ENCODE assay signal across 14 cellular contexts in the genomic region with DNA sequence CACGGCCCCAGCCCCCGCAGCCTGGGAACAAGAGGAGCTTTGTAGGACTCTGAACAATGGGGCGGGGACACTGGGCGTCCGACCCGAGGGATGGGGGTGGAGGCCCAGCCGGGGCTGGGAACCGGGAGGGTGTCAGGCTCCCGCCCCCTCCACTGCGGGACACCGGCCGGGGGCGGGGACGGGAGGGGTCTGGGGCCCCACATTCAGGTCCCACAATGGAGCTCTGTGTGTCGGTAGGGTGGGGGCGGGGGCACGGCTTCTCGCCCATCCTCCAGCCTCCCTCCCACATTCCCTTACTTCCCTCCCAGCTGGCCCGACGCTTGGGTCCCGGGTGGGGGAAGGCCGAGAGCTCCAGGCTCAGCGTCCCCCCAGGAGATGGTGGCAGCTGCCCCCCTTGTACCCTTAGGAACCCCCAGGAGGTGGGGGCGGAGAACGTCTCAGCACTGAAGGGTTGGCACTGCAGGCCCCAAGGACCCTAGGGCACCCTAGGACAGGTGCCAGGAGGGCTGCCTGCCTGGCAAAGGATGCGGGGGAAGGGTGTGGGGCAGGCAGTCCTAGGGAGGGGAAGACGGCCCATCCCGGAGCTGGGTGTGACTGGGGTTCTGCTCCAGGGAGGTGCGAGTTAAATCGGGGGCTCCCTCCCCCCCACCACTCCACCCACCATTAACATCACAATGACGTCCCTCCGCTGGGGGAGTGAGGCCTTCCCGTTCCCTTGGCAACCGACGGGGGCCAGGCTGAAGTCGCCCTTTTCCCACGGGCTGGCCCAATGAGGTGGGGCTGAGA. TPM values are rescaled to one million over a fixed set of nuclear protein-coding genes. Genes with fewer than 3 reads are reported as not detected.
A peak's percentile ranks its signal among the peaks of the same experiment; 100 is the strongest.
DNase-seq lines count a peak whose midpoint lies in the region; ATAC-seq and TF ChIP-seq lines count a peak whose summit lies in the region.
"Had no signal": no experiment of that assay in that cellular context is flagged by ENCODE, and none has a peak within 500 bp of the region (broad histone marks: within the 10 kb centered on the region; RNA-seq: fewer than 3 reads in every experiment).

No MANE protein-coding gene starts in this region.

- H3K9me3 Mint-ChIP-seq in WTC11, result no peaks in the 10 kb centered on the region
- H3K9me3 Mint-ChIP-seq in neural progenitor cell, result no peaks in the 10 kb centered on the region
- H3K9me3 Mint-ChIP-seq in stimulated activated naive CD8-positive, alpha-beta T cell treated with anti-CD3 and anti-CD28 coated beads, Interleukin-15, amount 100 ng/mL, for 72 hours, result no peaks in the 10 kb centered on the region
- H3K9me3 Mint-ChIP-seq: immature natural killer cell; stimulated activated effector memory CD8-positive, alpha-beta T cell treated with anti-CD3 and anti-CD28 coated beads, Interleukin-12 subunit alpha, Interleukin-12 subunit beta, amount 100 ng/mL, for 72 hours; T-helper 1 cell treated with Interleukin-12 subunit alpha and Interleukin-12 subunit beta and Interleukin-4 antibody, amounts not matched to agents 30 μg/mL and 1 μg/mL, for 36 hours had no signal

- H3K36me3 ChIP-seq in BLaER1 treated with 17β-estradiol and CSF1 and Interleukin-3, amounts not matched to agents 10 nM and 100 nM, result no peaks in the 10 kb centered on the region; a peak in 1 of 22 replicates
- H3K36me3 ChIP-seq in neural progenitor cell, result no peaks in the 10 kb centered on the region
- H3K36me3 ChIP-seq: cardiac muscle cell had no signal

- peak overlapping the region in 2 of 11 experiments; percentile 28 to 45; a peak in 2 of 22 replicates for H3K27ac ChIP-seq in BLaER1 treated with 17β-estradiol and CSF1 and Interleukin-3, amounts not matched to agents 10 nM and 100 nM
- peak overlapping the region; percentile 97 for H3K27ac ChIP-seq in neural progenitor cell
- H3K27ac ChIP-seq: cardiac muscle cell had no signal

- H3K4me3 Mint-ChIP-seq in WTC11 (peak overlapping the region; percentile 59), neural progenitor cell (peak overlapping the region; percentile 78)
- no peak overlapping the region for H3K4me3 Mint-ChIP-seq in stimulated activated naive CD8-positive, alpha-beta T cell treated with anti-CD3 and anti-CD28 coated beads, Interleukin-15, amount 100 ng/mL, for 72 hours
- H3K4me3 Mint-ChIP-seq: immature natural killer cell; stimulated activated effector memory CD8-positive, alpha-beta T cell treated with anti-CD3 and anti-CD28 coated beads, Interleukin-12 subunit alpha, Interleukin-12 subunit beta, amount 100 ng/mL, for 72 hours; T-helper 1 cell treated with Interleukin-12 subunit alpha and Interleukin-12 subunit beta and Interleukin-4 antibody, amounts not matched to agents 30 μg/mL and 1 μg/mL, for 36 hours had no signal

- peaks cover 30 to 62% (median 53%) of the 10 kb centered on the region in 10 experiments for H3K4me1 ChIP-seq in BLaER1 treated with 17β-estradiol and CSF1 and Interleukin-3, amounts not matched to agents 10 nM and 100 nM
- peaks cover 44% of the 10 kb centered on the region for H3K4me1 ChIP-seq in neural progenitor cell

- peaks cover 16% of the 10 kb centered on the region for H3K36me3 Mint-ChIP-seq in WTC11
- H3K36me3 Mint-ChIP-seq in neural progenitor cell, result peaks cover 26% of the 10 kb centered on the region
- H3K36me3 Mint-ChIP-seq: stimulated activated effector memory CD8-positive, alpha-beta T cell treated with anti-CD3 and anti-CD28 coated beads, Interleukin-12 subunit alpha, Interleukin-12 subunit beta, amount 100 ng/mL, for 72 hours had no signal

- ATAC-seq in WTC11 (peak; percentile 60), left cardiac atrium (peak; percentile 54 to 77), HG03108 (IDR thresholded peaks at IDR 0.05; ENCODE audit: unreplicated experiment) (no peak)
- ATAC-seq in stimulated activated naive CD8-positive, alpha-beta T cell treated with anti-CD3 and anti-CD28 coated beads, Interleukin-15, amount 100 ng/mL, for 72 hours, result no peak
- ATAC-seq: stimulated activated effector memory CD8-positive, alpha-beta T cell treated with anti-CD3 and anti-CD28 coated beads, Interleukin-12 subunit alpha, Interleukin-12 subunit beta, amount 100 ng/mL, for 72 hours had no signal

- peaks cover 49% of the 10 kb centered on the region for H3F3A ChIP-seq in neural progenitor cell (ENCODE audit: low read depth)

- no peaks in the 10 kb centered on the region for H3K9me3 ChIP-seq in BLaER1 treated with 17β-estradiol and CSF1 and Interleukin-3, amounts not matched to agents 10 nM and 100 nM (replicated peaks in 1 of 11)
- H3K9me3 ChIP-seq in neural progenitor cell (ENCODE audit: low read depth), result no peaks in the 10 kb centered on the region

- H3K4me2 ChIP-seq in BLaER1 treated with 17β-estradiol and CSF1 and Interleukin-3, amounts not matched to agents 10 nM and 100 nM, result peak overlapping the region in 8 of 11 experiments; percentile 13 to 99 (median 44); a peak in 13 of 22 replicates
- H3K4me2 ChIP-seq in neural progenitor cell, result peak overlapping the region; percentile 99

- DNase-seq in WTC11 (ENCODE audit: low spot score) (peak; percentile 89), left cardiac atrium (peak; percentile 71), neural progenitor cell (ENCODE audit: low spot score) (peak; percentile 96), NCI-H1048 (lab: John Stamatoyannopoulos, UW) (no peak)
- no peak for DNase-seq in activated naive CD4-positive, alpha-beta T cell treated with anti-CD3 and anti-CD28 coated beads, Interleukin-2, amount 50 U/mL, for 16 hours
- DNase-seq in stimulated activated naive CD8-positive, alpha-beta T cell treated with anti-CD3 and anti-CD28 coated beads, Interleukin-15, amount 100 ng/mL, for 72 hours, result no peak
- DNase-seq: immature natural killer cell, NCI-H69 had no signal

- H3K79me2 ChIP-seq in neural progenitor cell (ENCODE audit: low read depth), result peaks cover 43% of the 10 kb centered on the region

- H3K27me3 ChIP-seq in BLaER1 treated with 17β-estradiol and CSF1 and Interleukin-3, amounts not matched to agents 10 nM and 100 nM, result peaks cover 8 to 14% (median 11%) of the 10 kb centered on the region in 11 experiments
- no peaks in the 10 kb centered on the region for H3K27me3 ChIP-seq in neural progenitor cell

- intact Hi-C loops in left cardiac atrium (cut with DNase I), result no loop called here

- peaks cover 45% of the 10 kb centered on the region for H3K4me1 Mint-ChIP-seq in WTC11
- H3K4me1 Mint-ChIP-seq in neural progenitor cell, result peaks cover 57% of the 10 kb centered on the region
- H3K4me1 Mint-ChIP-seq in stimulated activated naive CD8-positive, alpha-beta T cell treated with anti-CD3 and anti-CD28 coated beads, Interleukin-15, amount 100 ng/mL, for 72 hours, result peaks cover 18% of the 10 kb centered on the region

- H3K27me3 Mint-ChIP-seq in WTC11 (ENCODE audit: low read depth), result peaks cover 27% of the 10 kb centered on the region
- H3K27me3 Mint-ChIP-seq in neural progenitor cell (ENCODE audit: insufficient read depth, low read depth), result peaks cover 8% of the 10 kb centered on the region
- H3K27me3 Mint-ChIP-seq in stimulated activated naive CD8-positive, alpha-beta T cell treated with anti-CD3 and anti-CD28 coated beads, Interleukin-15, amount 100 ng/mL, for 72 hours, result peaks cover 46% of the 10 kb centered on the region

- H4K20me1 ChIP-seq in BLaER1 treated with 17β-estradiol and CSF1 and Interleukin-3, amounts not matched to agents 10 nM and 100 nM, result no peaks in the 10 kb centered on the region
- H4K20me1 ChIP-seq in neural progenitor cell (ENCODE audit: low read depth), result peaks cover 30% of the 10 kb centered on the region

- H2AFZ ChIP-seq in neural progenitor cell (replicated peaks), result no peak overlapping the region

- H3K27ac Mint-ChIP-seq in WTC11, result peak overlapping the region; percentile 55; the same call in 1 of the 2 replicates
- peak overlapping the region; percentile 92 for H3K27ac Mint-ChIP-seq in neural progenitor cell
- no peak overlapping the region for H3K27ac Mint-ChIP-seq in stimulated activated naive CD8-positive, alpha-beta T cell treated with anti-CD3 and anti-CD28 coated beads, Interleukin-15, amount 100 ng/mL, for 72 hours
- H3K27ac Mint-ChIP-seq: immature natural killer cell; stimulated activated effector memory CD8-positive, alpha-beta T cell treated with anti-CD3 and anti-CD28 coated beads, Interleukin-12 subunit alpha, Interleukin-12 subunit beta, amount 100 ng/mL, for 72 hours; T-helper 1 cell treated with Interleukin-12 subunit alpha and Interleukin-12 subunit beta and Interleukin-4 antibody, amounts not matched to agents 30 μg/mL and 1 μg/mL, for 36 hours had no signal

- no peak for TF ChIP-seq CTCF in WTC11 (IDR thresholded peaks at IDR 0.05)
- no peak for TF ChIP-seq CTCF in neural progenitor cell (IDR thresholded peaks at IDR 0.05)

- POLR2A ChIA-PET in WTC11 (lab: Charles Lee), result interaction anchor here (0.6 to 3.5 kb wide), 10 partner anchors 9 to 1283 kb away, joined by 3 to 21 read pairs (median 4); a partner anchor contains a TSS

- no peak overlapping the region for H3K4me3 ChIP-seq in BLaER1 treated with 17β-estradiol and CSF1 and Interleukin-3, amounts not matched to agents 10 nM and 100 nM
- peak overlapping the region; percentile 41 for H3K4me3 ChIP-seq in neural progenitor cell
- H3K4me3 ChIP-seq: cardiac muscle cell had no signal

- peak overlapping the region in 1 of 11 experiments; percentile 31; a peak in 2 of 22 replicates for H3K9ac ChIP-seq in BLaER1 treated with 17β-estradiol and CSF1 and Interleukin-3, amounts not matched to agents 10 nM and 100 nM
- no peak overlapping the region for H3K9ac ChIP-seq in neural progenitor cell

- CTCF ChIA-PET in WTC11 (lab: Charles Lee), result interaction anchor here (0.6 to 5.2 kb wide), 13 partner anchors 10 to 584 kb away, joined by 3 to 66 read pairs (median 5); a partner anchor contains a TSS

TF ChIP-seq in WTC11, 78 proteins besides CTCF, POLR2A, EP300 and RAD21 (continues in another document):
- TF ChIP-seq ZNF423 (CRISPR knock-in tag; IDR thresholded peaks at IDR 0.05), result peak; percentile 64
- peak; percentile 23; the same call in 1 of the 2 replicates for TF ChIP-seq HMGA2 (CRISPR knock-in tag; IDR thresholded peaks at IDR 0.05)
- TF ChIP-seq SP1 (CRISPR knock-in tag; conservative IDR thresholded peaks at IDR 0.05), result peak; percentile 54
- TF ChIP-seq KAT7 (CRISPR knock-in tag; IDR thresholded peaks at IDR 0.05; ENCODE audit: borderline replicate concordance), result peak; percentile 75; the same call in 1 of the 2 replicates

RNA-seq across cellular contexts. Expression of a gene that starts 5.3 kb away (rescaled TPM):
- total RNA-seq in WTC11 (2021) (35.9 to 38.2 TPM (median 37.1 TPM) in 3 replicates), left cardiac atrium (1 to 10 TPM; 1.9 to 3.0 TPM), neural progenitor cell (ENCODE audit: low replicate concordance) (34.2 and 128 TPM in 2 replicates)
- total RNA-seq: cardiac muscle cell, LHCN-M2 had no signal

RNA-seq across cellular contexts. Expression of a gene that starts 28.4 kb away (rescaled TPM):
- total RNA-seq in WTC11 (2021), result 175 to 187 TPM (median 187 TPM) in 3 replicates
- total RNA-seq in left cardiac atrium, result 10 to 100 TPM; 66.6 to 76.5 TPM
- 36.6 and 90.1 TPM in 2 replicates for total RNA-seq in neural progenitor cell (ENCODE audit: low replicate concordance)

RNA-seq across cellular contexts. Expression of a gene that starts 43.0 kb away (rescaled TPM):
- 6.1 to 7.5 TPM (median 6.9 TPM) in 3 replicates for total RNA-seq in WTC11 (2021)
- 1 to 10 TPM; 3.3 to 5.4 TPM for total RNA-seq in left cardiac atrium
- 0.79 and 4.0 TPM in 2 replicates for total RNA-seq in neural progenitor cell (ENCODE audit: low replicate concordance)

RNA-seq across cellular contexts. Expression of a gene that starts 52.5 kb away (rescaled TPM):
- total RNA-seq in WTC11 (2021) (11.5 to 19.8 TPM (median 18.3 TPM) in 3 replicates), left cardiac atrium (10 to 100 TPM; 13.0 to 25.0 TPM), neural progenitor cell (ENCODE audit: low replicate concordance) (1.1 TPM in 1 of 2 replicates, not detected in the other)

RNA-seq across cellular contexts. Expression of a gene that starts 55.8 kb away (rescaled TPM):
- total RNA-seq in WTC11 (2021) (0.18 to 0.60 TPM (median 0.37 TPM) in 3 replicates), left cardiac atrium (10 to 100 TPM; 16.2 to 26.8 TPM), neural progenitor cell (ENCODE audit: low replicate concordance) (not detected in 2 replicates)
- total RNA-seq: cardiac muscle cell, LHCN-M2 had no signal

Comparison
In these comparisons a context has a peak if more than half of its experiments do, and no peak if none do; other contexts are left out.
1. ATAC-seq: peak in WTC11 (single experiment) and left cardiac atrium (2 of 2); none in HG03108 (single experiment) and stimulated activated naive CD8-positive, alpha-beta T cell treated with anti-CD3 and anti-CD28 coated beads, Interleukin-15, amount 100 ng/mL, for 72 hours (single experiment).
2. DNase-seq: peak in WTC11 (single experiment), left cardiac atrium (single experiment) and neural progenitor cell (single experiment); none in NCI-H1048 (single experiment), activated naive CD4-positive, alpha-beta T cell treated with anti-CD3 and anti-CD28 coated beads, Interleukin-2, amount 50 U/mL, for 16 hours (single experiment) and stimulated activated naive CD8-positive, alpha-beta T cell treated with anti-CD3 and anti-CD28 coated beads, Interleukin-15, amount 100 ng/mL, for 72 hours (0 of 2).
3. H3K27ac Mint-ChIP-seq: peak in WTC11 (single experiment) and neural progenitor cell (single experiment); none in stimulated activated naive CD8-positive, alpha-beta T cell treated with anti-CD3 and anti-CD28 coated beads, Interleukin-15, amount 100 ng/mL, for 72 hours (0 of 2).
4. H3K4me3 Mint-ChIP-seq: peak in WTC11 (single experiment) and neural progenitor cell (single experiment); none in stimulated activated naive CD8-positive, alpha-beta T cell treated with anti-CD3 and anti-CD28 coated beads, Interleukin-15, amount 100 ng/mL, for 72 hours (0 of 2).